16 cellular contexts compared by ENCODE assay signal in the genomic region with DNA sequence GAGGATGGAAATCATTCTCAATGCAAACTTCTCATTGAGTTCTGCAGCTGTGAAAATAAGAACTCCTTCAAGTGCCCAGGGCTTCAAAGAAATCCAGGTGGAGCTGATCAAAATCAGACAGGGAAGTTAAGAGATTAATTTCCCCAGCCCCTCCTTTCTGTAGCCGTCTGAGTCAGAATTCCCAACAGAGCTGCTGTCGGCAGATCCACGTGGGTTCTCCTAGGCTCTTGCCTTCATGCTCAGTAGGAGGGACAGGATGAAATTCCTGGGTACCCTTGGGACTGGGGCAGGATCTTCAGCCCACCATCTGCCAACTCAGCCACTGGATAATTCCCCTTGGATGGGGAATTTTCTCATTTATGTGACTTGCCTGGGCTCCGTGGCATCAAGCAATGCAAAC. TPM values are rescaled to one million over a fixed set of nuclear protein-coding genes. Genes with fewer than 3 reads are reported as not detected.
DNase-seq lines count a peak whose midpoint lies in the region; ATAC-seq and TF ChIP-seq lines count a peak whose summit lies in the region.
"Had no signal": no experiment of that assay in that cellular context is flagged by ENCODE, and none has a peak within 500 bp of the region (broad histone marks: within the 10 kb centered on the region; RNA-seq: fewer than 3 reads in every experiment).

No MANE protein-coding gene starts in this region.

- no peak overlapping the region for H3K27ac ChIP-seq in body of pancreas
- H3K27ac ChIP-seq: Peyer's patch, psoas muscle, VCaP had no signal

- no peaks in the 10 kb centered on the region for H3K9me3 ChIP-seq in body of pancreas
- H3K9me3 ChIP-seq: Peyer's patch, psoas muscle had no signal

- H3K4me3 ChIP-seq in body of pancreas: no peak overlapping the region
- H3K4me3 ChIP-seq: Peyer's patch, psoas muscle had no signal

- no peaks in the 10 kb centered on the region for H3K27me3 ChIP-seq in body of pancreas
- H3K27me3 ChIP-seq: Peyer's patch had no signal

- 70 to 77% methylated on average over 4 of the region's 4 CpGs for WGBS in body of pancreas, 2 donors

- no peak for TF ChIP-seq POLR2A in body of pancreas (IDR thresholded peaks at IDR 0.05)

- peak; percentile 47 for ATAC-seq in body of pancreas
- ATAC-seq in left cardiac atrium: peak; percentile 25 to 61
- no peak for ATAC-seq in HG03280 (IDR thresholded peaks at IDR 0.05; ENCODE audit: unreplicated experiment)
- ATAC-seq: natural killer cell had no signal

- DNase-seq in HT-29 (ENCODE audit: low spot score): peak; percentile 7
- no peak for DNase-seq in body of pancreas
- DNase-seq in left cardiac atrium: no peak
- peak; percentile 53 for DNase-seq in stromal cell of bone marrow (ENCODE audit: low read depth)
- no peak for DNase-seq in stimulated activated CD4-positive, alpha-beta T cell treated with anti-CD3 and anti-CD28 coated beads, Interleukin-1b, Interleukin-23, amount 100 ng/mL, for 48 hours
- DNase-seq in activated CD4-positive, alpha-beta T cell treated with anti-CD3 and anti-CD28 coated beads, Interleukin-2, amount 50 U/mL, for 1 hour: no peak
- DNase-seq in NCI-H1105 (lab: John Stamatoyannopoulos, UW): no peak
- DNase-seq: activated gamma-delta T cell, DND-41, mammary epithelial cell, natural killer cell, NCI-H187, Peyer's patch, psoas muscle had no signal

- TF ChIP-seq CTCF in body of pancreas (IDR thresholded peaks at IDR 0.05): no peak

- intact Hi-C loops in body of pancreas (cut with DNase I) (loop anchor here (5.0 kb wide), 1 partner anchor 266 kb away; no protein-coding TSS in a partner anchor), left cardiac atrium (cut with DNase I) (no loop called here)

- peaks cover 9% of the 10 kb centered on the region for H3K4me1 ChIP-seq in body of pancreas
- H3K4me1 ChIP-seq: Peyer's patch had no signal

- H3K36me3 ChIP-seq in body of pancreas (replicated peaks in 1 of 2; ENCODE audit: insufficient read depth in 1 of 2, low read depth in 2 of 2): no peaks in the 10 kb centered on the region

RNA-seq across cellular contexts. Expression of a gene that starts 13.3 kb away (rescaled TPM):
- 0.65 and 2.9 TPM in 2 replicates for total RNA-seq in HT-29 (2014; rRNA removed; shearing (Covaris generic))
- total RNA-seq in body of pancreas (10 to 100 TPM; 23.6 to 30.7 TPM), left cardiac atrium (10 to 100 TPM; 35.1 to 61.2 TPM)

RNA-seq across cellular contexts. Expression of a gene that starts 17.1 kb away (rescaled TPM):
- total RNA-seq in HT-29 (2014; rRNA removed; shearing (Covaris generic)): 24.7 and 25.0 TPM in 2 replicates
- total RNA-seq in body of pancreas (10 to 100 TPM; 15.0 to 18.5 TPM), left cardiac atrium (10 to 100 TPM; 43.1 to 48.5 TPM)

Comparison
In these comparisons a context has a peak if more than half of its experiments do, and no peak if none do; other contexts are left out.
1. DNase-seq: peak in HT-29 (single experiment) and stromal cell of bone marrow (single experiment); none in body of pancreas (0 of 4), left cardiac atrium (single experiment), stimulated activated CD4-positive, alpha-beta T cell treated with anti-CD3 and anti-CD28 coated beads, Interleukin-1b, Interleukin-23, amount 100 ng/mL, for 48 hours (single experiment), activated CD4-positive, alpha-beta T cell treated with anti-CD3 and anti-CD28 coated beads, Interleukin-2, amount 50 U/mL, for 1 hour (single experiment) and NCI-H1105 (single experiment).